ENCODE assay signal across 26 cellular contexts in genomic region chr7:81005254-81005653, GRCh38.
"Had no signal": no experiment of that assay in that cellular context is flagged by ENCODE, and none has a peak within 500 bp of the region (broad histone marks: within the 10 kb centered on the region; RNA-seq: fewer than 3 reads in every experiment).

No MANE protein-coding gene starts in this region.

- H3K4me1 Mint-ChIP-seq: activated naive CD4-positive, alpha-beta T cell treated with anti-CD3 and anti-CD28 coated beads, Interleukin-2, amount 50 U/mL, for 24 hours; naive B cell; neural crest cell had no signal

- H3K27me3 ChIP-seq: brain microvascular endothelial cell, gastroesophageal sphincter, heart left ventricle, spleen, upper lobe of right lung had no signal

- H3K27me3 Mint-ChIP-seq: activated naive CD4-positive, alpha-beta T cell treated with anti-CD3 and anti-CD28 coated beads, Interleukin-2, amount 50 U/mL, for 24 hours; naive B cell had no signal

- DNase-seq: activated CD4-positive, alpha-beta T cell treated with anti-CD3 and anti-CD28 coated beads, Interleukin-2, amount 50 U/mL, for 1 hour; activated CD4-positive, CD25-positive, alpha-beta regulatory T cell treated with anti-CD3 and anti-CD28 coated beads, Interleukin-2, amount 50 U/mL, for 72 hours; activated CD8-positive, alpha-beta T cell treated with anti-CD3 and anti-CD28 coated beads, Interleukin-2, amount 10 ng/mL, durations not matched to agents 7 days and 5 days; activated gamma-delta T cell; anterior cingulate cortex; brain microvascular endothelial cell; central memory CD4-positive, alpha-beta T cell; dermis blood vessel endothelial cell; effector memory CD4-positive, alpha-beta T cell; islet precursor cell; left colon; lower lobe of right lung; naive B cell; spleen; stimulated activated CD4-positive, alpha-beta T cell treated with anti-CD3 and anti-CD28 coated beads, Interleukin-4, amount 100 ng/mL, for 1 hour; stimulated activated naive CD4-positive, alpha-beta T cell; T-helper 1 cell; upper lobe of right lung; WERI-Rb-1 had no signal

- H3K4me3 ChIP-seq: gastroesophageal sphincter, heart left ventricle, lower lobe of right lung, spleen, thoracic aorta, upper lobe of right lung had no signal

- H3K36me3 ChIP-seq: brain microvascular endothelial cell, gastroesophageal sphincter, heart left ventricle, lower lobe of right lung, spleen, thoracic aorta, upper lobe of right lung, WERI-Rb-1 had no signal

- H3K4me1 ChIP-seq: lower lobe of right lung, spleen, upper lobe of right lung had no signal

- ATAC-seq: activated CD8-positive, alpha-beta T cell treated with anti-CD3 and anti-CD28 coated beads, Interleukin-2, amount 10 ng/mL, durations not matched to agents 7 days and 5 days; esophagus mucosa; gastroesophageal sphincter; left colon; lower lobe of right lung; upper lobe of right lung had no signal

- H3K27ac Mint-ChIP-seq: activated CD8-positive, alpha-beta T cell treated with anti-CD3 and anti-CD28 coated beads, Interleukin-2, amount 10 ng/mL, durations not matched to agents 7 days and 5 days; activated naive CD4-positive, alpha-beta T cell treated with anti-CD3 and anti-CD28 coated beads, Interleukin-2, amount 50 U/mL, for 24 hours; activated T-helper 1 cell treated with anti-CD3 and anti-CD28 coated beads, Interleukin-12 subunit alpha, Interleukin-12 subunit beta, Interleukin-2, Interleukin-4 antibody, amounts not matched to agents 30 ng/mL and 10 ng/mL and 1 ng/mL, durations not matched to agents 14 hours and 24 hours and 36 hours; naive B cell had no signal

- H3K36me3 Mint-ChIP-seq: activated naive CD4-positive, alpha-beta T cell treated with anti-CD3 and anti-CD28 coated beads, Interleukin-2, amount 50 U/mL, for 24 hours; naive B cell had no signal

- H3K9me3 ChIP-seq: gastroesophageal sphincter, heart left ventricle, lower lobe of right lung, thoracic aorta, upper lobe of right lung had no signal

- H3K27ac ChIP-seq: brain microvascular endothelial cell, gastroesophageal sphincter, heart left ventricle, lower lobe of right lung, spleen, thoracic aorta, upper lobe of right lung, WERI-Rb-1 had no signal

- H3K9me3 Mint-ChIP-seq: activated naive CD4-positive, alpha-beta T cell treated with anti-CD3 and anti-CD28 coated beads, Interleukin-2, amount 50 U/mL, for 24 hours; activated T-helper 1 cell treated with anti-CD3 and anti-CD28 coated beads, Interleukin-12 subunit alpha, Interleukin-12 subunit beta, Interleukin-2, Interleukin-4 antibody, amounts not matched to agents 30 ng/mL and 10 ng/mL and 1 ng/mL, durations not matched to agents 14 hours and 24 hours and 36 hours had no signal

- H3K4me3 Mint-ChIP-seq: activated CD8-positive, alpha-beta T cell treated with anti-CD3 and anti-CD28 coated beads, Interleukin-2, amount 10 ng/mL, durations not matched to agents 7 days and 5 days; activated naive CD4-positive, alpha-beta T cell treated with anti-CD3 and anti-CD28 coated beads, Interleukin-2, amount 50 U/mL, for 24 hours; activated T-helper 1 cell treated with anti-CD3 and anti-CD28 coated beads, Interleukin-12 subunit alpha, Interleukin-12 subunit beta, Interleukin-2, Interleukin-4 antibody, amounts not matched to agents 30 ng/mL and 10 ng/mL and 1 ng/mL, durations not matched to agents 14 hours and 24 hours and 36 hours; naive B cell; neural crest cell had no signal
